Comparison of ENCODE assay signal across 22 cellular contexts in the genomic region with DNA sequence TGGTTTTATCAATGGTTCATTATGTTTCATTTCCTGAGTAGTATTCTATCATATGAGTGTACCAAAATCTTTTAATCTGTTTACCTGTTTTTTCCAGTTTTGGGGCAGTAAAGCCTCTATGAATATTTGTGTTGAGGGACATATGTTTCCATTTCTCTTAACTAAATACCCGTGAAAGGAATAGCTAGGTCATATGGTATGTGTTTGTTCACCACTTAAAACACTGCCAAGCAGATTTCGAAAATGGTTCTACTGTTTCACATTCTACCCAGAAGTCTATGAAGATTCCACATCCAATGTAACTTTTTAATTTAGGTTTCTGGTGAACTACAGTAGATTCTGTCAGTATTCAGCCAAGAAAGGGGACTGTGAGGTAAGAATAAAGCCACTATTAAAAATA.
DNase-seq lines count a peak whose midpoint lies in the region; ATAC-seq, FAIRE-seq and TF ChIP-seq lines count a peak whose summit lies in the region.
"Had no signal": no experiment of that assay in that cellular context is flagged by ENCODE, and none has a peak within 500 bp of the region (broad histone marks: within the 10 kb centered on the region; RNA-seq: fewer than 3 reads in every experiment).

No MANE protein-coding gene starts in this region.

- H3K27ac Mint-ChIP-seq in progenitor cell of endocrine pancreas, result peak overlapping the region; percentile 29
- no peak overlapping the region for H3K27ac Mint-ChIP-seq in activated naive CD8-positive, alpha-beta T cell treated with anti-CD3 and anti-CD28 coated beads, Interleukin-2, amount 50 U/mL, for 24 hours
- H3K27ac Mint-ChIP-seq: CD4-positive, alpha-beta T cell; H9; T-cell had no signal

- peak; percentile 29 for FAIRE-seq in D721Med (lab: Jason Lieb, UNC)
- FAIRE-seq: GM12892, HTR-8/SVneo had no signal

- TF ChIP-seq CTCF in D721Med (IDR thresholded peaks at IDR 0.05; ENCODE audit: insufficient read depth, missing control alignments) (no peak), progenitor cell of endocrine pancreas (IDR thresholded peaks at IDR 0.05; ENCODE audit: unreplicated experiment) (no peak)

- ATAC-seq in activated naive CD8-positive, alpha-beta T cell treated with anti-CD3 and anti-CD28 coated beads, Interleukin-2, amount 50 U/mL, for 24 hours, result no peak
- no peak for ATAC-seq in HG02973 (IDR thresholded peaks at IDR 0.05; ENCODE audit: unreplicated experiment)
- ATAC-seq: Right ventricle myocardium inferior, T-cell had no signal

- H3K4me1 Mint-ChIP-seq in progenitor cell of endocrine pancreas (ENCODE audit: low read depth), result peaks cover 10% of the 10 kb centered on the region
- no peaks in the 10 kb centered on the region for H3K4me1 Mint-ChIP-seq in activated naive CD8-positive, alpha-beta T cell treated with anti-CD3 and anti-CD28 coated beads, Interleukin-2, amount 50 U/mL, for 24 hours
- H3K4me1 Mint-ChIP-seq: T-cell had no signal

- H3K36me3 Mint-ChIP-seq in progenitor cell of endocrine pancreas (ENCODE audit: insufficient read depth), result no peaks in the 10 kb centered on the region
- no peaks in the 10 kb centered on the region for H3K36me3 Mint-ChIP-seq in activated naive CD8-positive, alpha-beta T cell treated with anti-CD3 and anti-CD28 coated beads, Interleukin-2, amount 50 U/mL, for 24 hours (ENCODE audit: low read depth)
- H3K36me3 Mint-ChIP-seq: T-cell had no signal

- no peak for DNase-seq in D721Med (ENCODE audit: insufficient read length, low spot score)
- peak; percentile 68 for DNase-seq in NCI-H2171 treated with DMSO at 0.1 percent for 48 hours (lab: John Stamatoyannopoulos, UW)
- DNase-seq in fibroblast of gingiva (ENCODE audit: low read depth), result peak; percentile 89
- DNase-seq in progenitor cell of endocrine pancreas (ENCODE audit: low spot score, unreplicated experiment), result no peak
- no peak for DNase-seq in activated naive CD8-positive, alpha-beta T cell treated with anti-CD3 and anti-CD28 coated beads, Interleukin-2, amount 50 U/mL, for 24 hours
- no peak for DNase-seq in NCI-H774 (lab: John Stamatoyannopoulos, UW)
- no peak for DNase-seq in effector CD4-positive, alpha-beta T cell
- DNase-seq: ACHN; BE2C; CD4-positive, alpha-beta T cell; DND-41; GDM1; H9; NCI-H1105; NCI-H1930; NCI-H82; SK-N-SH; T-cell had no signal

- no peaks in the 10 kb centered on the region for H3K9me3 Mint-ChIP-seq in progenitor cell of endocrine pancreas (ENCODE audit: low read depth)
- peaks cover 4% of the 10 kb centered on the region for H3K9me3 Mint-ChIP-seq in activated naive CD8-positive, alpha-beta T cell treated with anti-CD3 and anti-CD28 coated beads, Interleukin-2, amount 50 U/mL, for 24 hours
- H3K9me3 Mint-ChIP-seq: T-cell had no signal

- no peaks in the 10 kb centered on the region for H3K27me3 Mint-ChIP-seq in progenitor cell of endocrine pancreas
- H3K27me3 Mint-ChIP-seq in activated naive CD8-positive, alpha-beta T cell treated with anti-CD3 and anti-CD28 coated beads, Interleukin-2, amount 50 U/mL, for 24 hours, result no peaks in the 10 kb centered on the region
- H3K27me3 Mint-ChIP-seq: CD4-positive, alpha-beta T cell; T-cell had no signal

- no peak overlapping the region for H3K4me3 Mint-ChIP-seq in progenitor cell of endocrine pancreas (ENCODE audit: low read depth)
- H3K4me3 Mint-ChIP-seq in activated naive CD8-positive, alpha-beta T cell treated with anti-CD3 and anti-CD28 coated beads, Interleukin-2, amount 50 U/mL, for 24 hours, result no peak overlapping the region
- H3K4me3 Mint-ChIP-seq: CD4-positive, alpha-beta T cell; H9; T-cell had no signal

Comparison
In these comparisons a context has a peak if more than half of its experiments do, and no peak if none do; other contexts are left out.
1. DNase-seq: peak in NCI-H2171 treated with DMSO at 0.1 percent for 48 hours (single experiment) and fibroblast of gingiva (single experiment); none in D721Med (single experiment), progenitor cell of endocrine pancreas (single experiment), activated naive CD8-positive, alpha-beta T cell treated with anti-CD3 and anti-CD28 coated beads, Interleukin-2, amount 50 U/mL, for 24 hours (single experiment), NCI-H774 (single experiment) and effector CD4-positive, alpha-beta T cell (single experiment).